In genomic region chr1:182303778-182304177, GRCh38 we compare ENCODE assay signal across 14 cellular contexts.
DNase-seq lines count a peak whose midpoint lies in the region; ATAC-seq lines count a peak whose summit lies in the region.
"Had no signal": no experiment of that assay in that cellular context is flagged by ENCODE, and none has a peak within 500 bp of the region (broad histone marks: within the 10 kb centered on the region; RNA-seq: fewer than 3 reads in every experiment).

No MANE protein-coding gene starts in this region.

- H3K27me3 Mint-ChIP-seq in activated T-cell treated with anti-CD3 and anti-CD28 coated beads, Interleukin-2, amount 50 U/mL, for 4 hours (ENCODE audit: low read depth) = no peaks in the 10 kb centered on the region
- H3K27me3 Mint-ChIP-seq: activated naive CD8-positive, alpha-beta T cell had no signal

- no peaks in the 10 kb centered on the region for H3K9me3 ChIP-seq in KOPT-K1 (ENCODE audit: insufficient read depth, low read length, poor library complexity, severe bottlenecking)
- H3K9me3 ChIP-seq: mucosa of descending colon, Peyer's patch had no signal

- H3K9me3 Mint-ChIP-seq in activated T-cell treated with anti-CD3 and anti-CD28 coated beads, Interleukin-2, amount 50 U/mL, for 4 hours = no peaks in the 10 kb centered on the region

- no peaks in the 10 kb centered on the region for H3K36me3 Mint-ChIP-seq in activated T-cell treated with anti-CD3 and anti-CD28 coated beads, Interleukin-2, amount 50 U/mL, for 4 hours (ENCODE audit: insufficient read depth)
- H3K36me3 Mint-ChIP-seq: activated naive CD8-positive, alpha-beta T cell had no signal

- peaks cover 20% of the 10 kb centered on the region for H3K4me1 Mint-ChIP-seq in activated T-cell treated with anti-CD3 and anti-CD28 coated beads, Interleukin-2, amount 50 U/mL, for 4 hours (ENCODE audit: low read depth)

- no peaks in the 10 kb centered on the region for H3K36me3 ChIP-seq in KOPT-K1 (ENCODE audit: insufficient read depth, low read length)
- H3K36me3 ChIP-seq: Peyer's patch had no signal

- peak; percentile 63 for ATAC-seq in GM19043 (IDR thresholded peaks at IDR 0.05; ENCODE audit: low read depth, unreplicated experiment)
- ATAC-seq in GM21717 (IDR thresholded peaks at IDR 0.05; ENCODE audit: unreplicated experiment) = peak; percentile 72
- no peak for ATAC-seq in activated T-cell treated with anti-CD3 and anti-CD28 coated beads, Interleukin-2, amount 50 U/mL, for 4 hours
- ATAC-seq: mucosa of descending colon had no signal

- no peak overlapping the region for H3K4me3 Mint-ChIP-seq in activated T-cell treated with anti-CD3 and anti-CD28 coated beads, Interleukin-2, amount 50 U/mL, for 4 hours
- H3K4me3 Mint-ChIP-seq: activated naive CD8-positive, alpha-beta T cell had no signal

- peak; percentile 64 for DNase-seq in myocyte (ENCODE audit: low read depth)
- DNase-seq in activated T-cell treated with anti-CD3 and anti-CD28 coated beads, Interleukin-2, amount 50 U/mL, for 4 hours = no peak
- DNase-seq in NK-92 treated with Interleukin-12 subunit alpha and Interleukin-12 subunit beta, amount 100 ng/mL, for 24 hours (lab: John Stamatoyannopoulos, UW) = no peak
- DNase-seq in SW 1271 (lab: John Stamatoyannopoulos, UW) = no peak
- DNase-seq: activated CD4-positive, alpha-beta T cell treated with anti-CD3 and anti-CD28 coated beads for 1 hour; DND-41; effector memory CD4-positive, alpha-beta T cell; Karpas-422; mucosa of descending colon; Peyer's patch had no signal

- peak overlapping the region; percentile 91 for H3K27ac ChIP-seq in KOPT-K1 (ENCODE audit: low read depth, low read length, poor library complexity, severe bottlenecking)

Comparison
In these comparisons a context has a peak if more than half of its experiments do, and no peak if none do; other contexts are left out.
1. ATAC-seq: peak in GM19043 (single experiment) and GM21717 (single experiment); none in activated T-cell treated with anti-CD3 and anti-CD28 coated beads, Interleukin-2, amount 50 U/mL, for 4 hours (0 of 2).